In the genomic region with DNA sequence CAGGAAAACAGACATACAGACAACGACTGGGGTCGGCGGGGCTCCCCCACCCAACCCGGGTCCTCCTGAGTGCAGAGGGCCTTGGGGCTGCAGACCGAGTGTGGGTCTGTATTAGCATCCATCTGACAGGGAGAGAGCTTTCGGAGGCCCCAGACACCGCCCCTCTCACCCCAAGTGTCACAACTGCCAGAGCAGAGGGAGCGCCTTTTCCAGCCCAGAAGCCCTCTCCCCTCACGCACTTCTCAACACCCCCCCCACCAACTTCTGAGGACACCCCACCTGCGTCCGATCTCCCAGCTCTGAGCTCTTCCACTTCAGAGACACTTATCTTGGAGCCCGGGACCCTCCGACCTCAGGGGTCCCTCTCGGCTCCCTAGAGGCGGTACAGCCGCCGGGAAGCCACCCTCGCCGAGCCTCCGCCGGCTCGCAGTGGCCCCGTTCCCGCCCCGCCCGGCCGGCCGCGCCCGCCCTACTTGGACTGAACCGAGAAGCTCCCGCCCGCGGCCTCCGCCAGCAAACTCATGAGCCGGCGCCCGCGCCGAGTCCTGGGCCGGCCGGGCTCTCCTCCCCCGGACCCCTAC, we compare ENCODE assay signal across 8 cellular contexts. TPM values are rescaled to one million over a fixed set of nuclear protein-coding genes. Genes with fewer than 3 reads are reported as not detected.
DNase-seq lines count a peak whose midpoint lies in the region; ATAC-seq and TF ChIP-seq lines count a peak whose summit lies in the region.

No MANE protein-coding gene starts in this region.

- H3K4me2 ChIP-seq in OCI-LY7 (ENCODE audit: low read length) = peak overlapping the region; percentile 89

- BruUV-seq in OCI-LY7 (replicated peaks; lab: Mats Ljungman, UMichigan) = no TSS peak

- CTCF ChIA-PET in OCI-LY7 (lab: Charles Lee; ENCODE audit: unreplicated experiment) = interaction anchor here (0.6 to 1.8 kb wide), 5 partner anchors 9 to 226 kb away, joined by 3 to 20 read pairs (median 13); no protein-coding TSS in a partner anchor

- TF ChIP-seq CTCF in OCI-LY7 (conservative IDR thresholded peaks at IDR 0.05; ENCODE audit: low read length) (no peak), astrocyte of the cerebellum (IDR thresholded peaks at IDR 0.05; ENCODE audit: low read depth, low read length, missing control alignments) (no peak)

- peaks cover 48% of the 10 kb centered on the region; the same call in 1 of the 2 replicates for H3K79me2 ChIP-seq in OCI-LY7 (ENCODE audit: insufficient read depth, low read depth, low read length)

- no peak for ATAC-seq in stimulated activated effector memory CD8-positive, alpha-beta T cell treated with anti-CD3 and anti-CD28 coated beads, Interleukin-12 subunit alpha, Interleukin-12 subunit beta, amount 100 ng/mL, for 72 hours
- ATAC-seq in GM21381 (IDR thresholded peaks at IDR 0.05; ENCODE audit: unreplicated experiment) (no peak), GM21526 (IDR thresholded peaks at IDR 0.05; ENCODE audit: low FRiP score, unreplicated experiment) (no peak)

- POLR2A ChIA-PET in OCI-LY7 (lab: Charles Lee) = interaction anchor here (0.6 to 6.3 kb wide), 10 partner anchors 9 to 1757 kb away, joined by 3 to 75 read pairs (median 6); partner anchors contain the start of gene STIM1

- H3K4me1 Mint-ChIP-seq in stimulated activated effector memory CD8-positive, alpha-beta T cell treated with anti-CD3 and anti-CD28 coated beads, Interleukin-12 subunit alpha, Interleukin-12 subunit beta, amount 100 ng/mL, for 72 hours = peaks cover 44% of the 10 kb centered on the region

- peaks cover 25% of the 10 kb centered on the region; the same call in 1 of the 2 replicates for H4K20me1 ChIP-seq in OCI-LY7 (ENCODE audit: insufficient read depth, low read length)

- 0 out of 2 replicates have a peak overlapping the region, but pooled peaks have one; percentile 29 for H2AFZ ChIP-seq in OCI-LY7 (ENCODE audit: low read length)

- intact Hi-C loops in OCI-LY7 (cut with micrococcal nuclease; ENCODE audit: unreplicated experiment) = no loop called here

- H3K9me2 ChIP-seq in OCI-LY7 (ENCODE audit: insufficient read depth, low read length) = no peaks in the 10 kb centered on the region

- DNase-seq in DMS 273 (lab: John Stamatoyannopoulos, UW; ENCODE audit: unreplicated experiment) (peak; percentile 35), DMS 273 treated with DMSO at 0.1 percent for 48 hours (lab: John Stamatoyannopoulos, UW) (no peak), OCI-LY7 (ENCODE audit: low spot score) (peak; percentile 50), astrocyte of the cerebellum (ENCODE audit: low read depth) (no peak)
- DNase-seq in stimulated activated effector memory CD8-positive, alpha-beta T cell treated with anti-CD3 and anti-CD28 coated beads, Interleukin-12 subunit alpha, Interleukin-12 subunit beta, amount 100 ng/mL, for 72 hours (ENCODE audit: low spot score in 2 of 2) = peak in 1 of 2 donors; percentile 69

- H3K4me3 ChIP-seq in OCI-LY7 (ENCODE audit: low read depth, low read length, poor library complexity, severe bottlenecking) = peak overlapping the region; percentile 81
- peak overlapping the region; percentile 81 for H3K4me3 ChIP-seq in astrocyte of the cerebellum (ENCODE audit: low read depth, low read length)
- peak overlapping the region; percentile 79 for H3K4me3 ChIP-seq in iPS-20b (ENCODE audit: low read length)

- H3K36me3 ChIP-seq in OCI-LY7 (ENCODE audit: insufficient read depth, low read length) = peaks cover 12% of the 10 kb centered on the region; the same call in 1 of the 2 replicates
- no peaks in the 10 kb centered on the region; the same call in none of the 2 replicates for H3K36me3 ChIP-seq in iPS-20b (ENCODE audit: insufficient read depth, low read depth, low read length)

- H3K27ac ChIP-seq in OCI-LY7 (ENCODE audit: low read depth, low read length, poor library complexity, severe bottlenecking) (peak overlapping the region; percentile 82), iPS-20b (ENCODE audit: low read length) (no peak overlapping the region)

- peaks cover 48% of the 10 kb centered on the region for H3K36me3 Mint-ChIP-seq in stimulated activated effector memory CD8-positive, alpha-beta T cell treated with anti-CD3 and anti-CD28 coated beads, Interleukin-12 subunit alpha, Interleukin-12 subunit beta, amount 100 ng/mL, for 72 hours

- H3K9me3 ChIP-seq in OCI-LY7 (ENCODE audit: low read length) (no peaks in the 10 kb centered on the region), iPS-20b (ENCODE audit: insufficient read depth, low read depth, low read length) (no peaks in the 10 kb centered on the region)

- in situ Hi-C loops in astrocyte of the cerebellum (cut with HindIII; ENCODE audit: low sequenced_read_pairs) = no loop called here

- no peaks in the 10 kb centered on the region for H3K9me3 Mint-ChIP-seq in stimulated activated effector memory CD8-positive, alpha-beta T cell treated with anti-CD3 and anti-CD28 coated beads, Interleukin-12 subunit alpha, Interleukin-12 subunit beta, amount 100 ng/mL, for 72 hours

- peak overlapping the region; percentile 82 for H3K4me3 Mint-ChIP-seq in stimulated activated effector memory CD8-positive, alpha-beta T cell treated with anti-CD3 and anti-CD28 coated beads, Interleukin-12 subunit alpha, Interleukin-12 subunit beta, amount 100 ng/mL, for 72 hours

- H3K4me1 ChIP-seq in OCI-LY7 (ENCODE audit: insufficient read depth, low read length, poor library complexity, severe bottlenecking) (peaks cover 52% of the 10 kb centered on the region), iPS-20b (ENCODE audit: insufficient read depth, low read length) (peaks cover 2% of the 10 kb centered on the region)

- H3K9ac ChIP-seq in iPS-20b (ENCODE audit: low read depth, low read length) = peak overlapping the region; percentile 77; the same call in 1 of the 2 replicates

- H3K27me3 ChIP-seq in iPS-20b (ENCODE audit: insufficient read depth, low read length) = 0 out of 2 replicates have a peak, but pooled peaks cover 3% of the 10 kb centered on the region

- H3K27ac Mint-ChIP-seq in stimulated activated effector memory CD8-positive, alpha-beta T cell treated with anti-CD3 and anti-CD28 coated beads, Interleukin-12 subunit alpha, Interleukin-12 subunit beta, amount 100 ng/mL, for 72 hours = peak overlapping the region; percentile 93

RNA-seq across cellular contexts. Expression of gene RHOG, which starts 0.4 kb away (rescaled TPM):
- total RNA-seq in OCI-LY7 (2014; rRNA removed; shearing (Covaris generic)) = 20.9 and 26.2 TPM in 2 replicates
- 54.8 and 57.8 TPM in 2 replicates for total RNA-seq in OCI-LY7 (2022)

RNA-seq across cellular contexts. Expression of gene STIM1, which starts 15.1 kb away (rescaled TPM):
- total RNA-seq in OCI-LY7 (2014; rRNA removed; shearing (Covaris generic)) = 20.9 and 21.0 TPM in 2 replicates
- 49.1 and 55.4 TPM in 2 replicates for total RNA-seq in OCI-LY7 (2022)

RNA-seq across cellular contexts. Expression of gene PGAP2, which starts 32.0 kb away (rescaled TPM):
- 15.1 and 23.9 TPM in 2 replicates for total RNA-seq in OCI-LY7 (2014; rRNA removed; shearing (Covaris generic))
- total RNA-seq in OCI-LY7 (2022) = 44.0 and 47.9 TPM in 2 replicates

RNA-seq across cellular contexts. Expression of gene NUP98, which starts 43.0 kb away (rescaled TPM):
- total RNA-seq in OCI-LY7 (2014; rRNA removed; shearing (Covaris generic)) = 83.9 and 102 TPM in 2 replicates
- total RNA-seq in OCI-LY7 (2022) = 112 and 115 TPM in 2 replicates

Comparison
In these comparisons a context has a peak if more than half of its experiments do, and no peak if none do; other contexts are left out.
1. DNase-seq: peak in DMS 273 (single experiment) and OCI-LY7 (single experiment); none in DMS 273 treated with DMSO at 0.1 percent for 48 hours (single experiment) and astrocyte of the cerebellum (single experiment).
2. Peak in every context shown above with its lines, with median percentiles within 50 percentile points of each other: H3K4me3 ChIP-seq.